In the genomic region with DNA sequence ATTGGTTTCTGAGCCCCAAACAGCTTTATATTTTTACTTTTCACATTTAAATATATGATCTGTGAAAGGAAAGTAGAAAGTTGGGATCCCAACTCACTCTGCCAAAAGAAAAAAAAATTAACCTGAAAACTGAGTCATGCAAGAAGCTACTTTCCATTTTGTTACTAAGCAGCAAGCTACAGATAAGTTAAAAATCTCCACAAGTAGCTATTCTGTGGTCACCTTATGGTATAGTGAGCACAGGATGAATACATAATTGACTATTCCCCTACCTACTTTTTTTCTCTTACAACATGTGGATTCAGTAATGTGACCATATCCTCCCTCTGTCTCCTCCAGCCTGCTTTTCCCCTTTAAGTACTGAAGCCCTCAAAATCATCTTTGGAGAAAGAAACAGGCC, we compare ENCODE assay signal across 14 cellular contexts. TPM values are rescaled to one million over a fixed set of nuclear protein-coding genes. Genes with fewer than 3 reads are reported as not detected.
A peak's percentile ranks its signal among the peaks of the same experiment; 100 is the strongest.
DNase-seq lines count a peak whose midpoint lies in the region; ATAC-seq and TF ChIP-seq lines count a peak whose summit lies in the region.
"Had no signal": no experiment of that assay in that cellular context is flagged by ENCODE, and none has a peak within 500 bp of the region (broad histone marks: within the 10 kb centered on the region; RNA-seq: fewer than 3 reads in every experiment).

No MANE protein-coding gene starts in this region.

- no peak for TF ChIP-seq CTCF in nephron progenitor cell (IDR thresholded peaks at IDR 0.05)

- no peaks in the 10 kb centered on the region for H3K9me3 Mint-ChIP-seq in effector memory CD8-positive, alpha-beta T cell
- H3K9me3 Mint-ChIP-seq in nephron progenitor cell: peaks cover 23% of the 10 kb centered on the region

- peaks cover 28 to 36% of the 10 kb centered on the region in 2 donors for H3K27me3 Mint-ChIP-seq in effector memory CD8-positive, alpha-beta T cell
- H3K27me3 Mint-ChIP-seq in nephron progenitor cell (ENCODE audit: low read depth, poor library complexity): peaks cover 5% of the 10 kb centered on the region
- H3K27me3 Mint-ChIP-seq: progenitor cell of endocrine pancreas had no signal

- H3K4me1 Mint-ChIP-seq in effector memory CD8-positive, alpha-beta T cell (ENCODE audit: low read depth in 2 of 2): no peaks in the 10 kb centered on the region
- no peaks in the 10 kb centered on the region for H3K4me1 Mint-ChIP-seq in nephron progenitor cell
- H3K4me1 Mint-ChIP-seq: activated CD4-positive, alpha-beta T cell treated with anti-CD3 and anti-CD28 coated beads for 36 hours; CD8-positive, alpha-beta memory T cell had no signal

- DNase-seq in renal cortical epithelial cell (ENCODE audit: low read depth): peak; percentile 68
- no peak for DNase-seq in effector memory CD8-positive, alpha-beta T cell
- DNase-seq in stimulated activated CD4-positive, alpha-beta T cell treated with anti-CD3 and anti-CD28 coated beads, Interleukin-12 subunit alpha, Interleukin-12 subunit beta, amount 100 ng/mL, for 4 hours: no peak
- no peak for DNase-seq in NCI-H2029 (lab: John Stamatoyannopoulos, UW)
- no peak for DNase-seq in nephron progenitor cell
- DNase-seq: activated CD4-positive, alpha-beta T cell treated with anti-CD3 and anti-CD28 coated beads for 36 hours; CD8-positive, alpha-beta memory T cell; H9; substantia nigra had no signal

- ATAC-seq in GM19397 (IDR thresholded peaks at IDR 0.05; ENCODE audit: unreplicated experiment): peak; percentile 58
- ATAC-seq in HG02678 (IDR thresholded peaks at IDR 0.05; ENCODE audit: unreplicated experiment): peak; percentile 70
- peak; percentile 76 for ATAC-seq in HG03432 (IDR thresholded peaks at IDR 0.05; ENCODE audit: unreplicated experiment)
- no peak for ATAC-seq in effector memory CD8-positive, alpha-beta T cell (replicated peaks)
- ATAC-seq: activated CD4-positive, alpha-beta T cell treated with anti-CD3 and anti-CD28 coated beads for 36 hours had no signal

- H3K27ac Mint-ChIP-seq in effector memory CD8-positive, alpha-beta T cell: no peak overlapping the region
- no peak overlapping the region for H3K27ac Mint-ChIP-seq in nephron progenitor cell
- H3K27ac Mint-ChIP-seq: activated CD4-positive, alpha-beta T cell treated with anti-CD3 and anti-CD28 coated beads for 36 hours; CD8-positive, alpha-beta memory T cell; H9; progenitor cell of endocrine pancreas had no signal

- H3K36me3 Mint-ChIP-seq in effector memory CD8-positive, alpha-beta T cell (ENCODE audit: insufficient read depth): no peaks in the 10 kb centered on the region
- H3K36me3 Mint-ChIP-seq in nephron progenitor cell (ENCODE audit: low read depth): peaks cover 13% of the 10 kb centered on the region

- H3K4me3 Mint-ChIP-seq in effector memory CD8-positive, alpha-beta T cell: no peak overlapping the region
- no peak overlapping the region for H3K4me3 Mint-ChIP-seq in nephron progenitor cell
- H3K4me3 Mint-ChIP-seq: activated CD4-positive, alpha-beta T cell treated with anti-CD3 and anti-CD28 coated beads for 36 hours; CD8-positive, alpha-beta memory T cell; H9 had no signal

RNA-seq across cellular contexts. Expression of a gene that starts 30.3 kb away (rescaled TPM):
- 17.0 and 30.1 TPM in 2 replicates for total RNA-seq in renal cortical epithelial cell

RNA-seq across cellular contexts. Expression of a gene that starts 44.1 kb away (rescaled TPM):
- total RNA-seq in renal cortical epithelial cell: not detected in 2 replicates
- total RNA-seq: activated CD4-positive, alpha-beta T cell treated with anti-CD3 and anti-CD28 coated beads for 36 hours; CD8-positive, alpha-beta memory T cell; lung had no signal
